ENCODE assay signal across 9 cellular contexts in the genomic region with DNA sequence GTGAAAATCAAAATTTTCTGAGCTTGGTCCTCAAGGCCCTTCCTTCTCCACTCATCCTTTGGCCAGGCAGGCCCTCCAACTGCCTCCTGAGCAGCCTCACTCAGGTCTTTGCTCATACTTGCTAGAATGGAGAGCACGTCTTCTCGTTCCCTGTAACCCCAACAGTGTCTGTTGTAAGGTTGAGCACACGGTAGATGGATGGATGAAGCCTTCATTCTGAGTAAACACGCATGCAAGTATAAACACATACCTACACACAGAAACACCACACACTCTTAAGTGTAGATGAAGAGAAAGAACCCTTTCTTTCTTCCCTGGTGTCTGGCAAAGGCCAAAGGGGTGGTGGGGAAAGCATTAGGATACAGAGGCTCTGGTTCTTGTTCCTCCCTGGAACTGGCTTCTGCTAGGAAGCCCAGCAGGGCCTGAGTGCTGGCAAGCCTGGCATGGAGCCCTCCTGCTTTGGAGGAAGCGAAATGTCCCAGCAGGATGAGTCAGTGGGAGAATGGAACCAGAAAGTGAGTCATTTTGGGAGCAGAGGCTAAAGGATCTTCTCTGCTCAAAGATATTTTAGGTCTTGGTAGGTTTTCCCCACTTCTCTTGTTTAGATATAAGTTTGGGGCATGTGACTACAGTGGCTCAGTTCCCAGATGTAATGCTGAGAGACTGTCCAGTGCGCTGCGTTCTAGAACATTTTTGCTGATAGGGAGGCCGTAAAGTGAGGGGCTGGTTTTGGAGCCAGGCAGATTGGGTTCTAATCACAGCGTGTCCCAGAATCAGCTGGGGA.
DNase-seq lines count a peak whose midpoint lies in the region; ATAC-seq and TF ChIP-seq lines count a peak whose summit lies in the region.
"Had no signal": no experiment of that assay in that cellular context is flagged by ENCODE, and none has a peak within 500 bp of the region (broad histone marks: within the 10 kb centered on the region; RNA-seq: fewer than 3 reads in every experiment).

No MANE protein-coding gene starts in this region.

- H3K4me3 ChIP-seq in aorta (ENCODE audit: low read length in 2 of 2): no peak overlapping the region

- DNase-seq in NCI-H446 (lab: John Stamatoyannopoulos, UW) (peak; percentile 78 to 90), epithelial cell of prostate (ENCODE audit: low read depth, low spot score) (peak; percentile 18), middle frontal gyrus (ENCODE audit: extremely low spot score, low spot score) (peak; percentile 59), aorta (peak; percentile 91 to 93), COLO668 (lab: John Stamatoyannopoulos, UW; ENCODE audit: unreplicated experiment) (no peak), GM20000 (ENCODE audit: low spot score) (no peak), ecto neural progenitor cell (ENCODE audit: low spot score) (no peak)
- DNase-seq: effector CD4-positive, alpha-beta T cell had no signal

- no peak for TF ChIP-seq CTCF in GM20000 (IDR thresholded peaks at IDR 0.05; ENCODE audit: extremely low read depth, missing control alignments)

- no peaks in the 10 kb centered on the region for H3K36me3 ChIP-seq in aorta (ENCODE audit: control insufficient read depth in 1 of 2, insufficient read depth in 2 of 2, low read length in 1 of 2)

- no peaks in the 10 kb centered on the region for H3K27me3 ChIP-seq in aorta (ENCODE audit: control insufficient read depth in 1 of 2, insufficient read depth in 2 of 2, low read length in 1 of 2)

- 34 to 38% methylated on average over 9 of the region's 9 CpGs for WGBS in aorta, 2 donors

- peak; percentile 79 for ATAC-seq in aorta (ENCODE audit: low FRiP score)

- H3K27ac ChIP-seq in epithelial cell of prostate (no peak overlapping the region), aorta (ENCODE audit: low read depth in 1 of 2, low read length in 2 of 2) (peak overlapping the region; percentile 14 to 97)
- H3K27ac ChIP-seq: KMS-11 had no signal

- peaks cover 2 to 11% of the 10 kb centered on the region in 2 donors for H3K4me1 ChIP-seq in aorta (ENCODE audit: control insufficient read depth in 1 of 2, insufficient read depth in 2 of 2, low read length in 2 of 2)

- no peaks in the 10 kb centered on the region for H3K9me3 ChIP-seq in aorta (ENCODE audit: control insufficient read depth, low read length)

- intact Hi-C loops in aorta (cut with DNase I): loop anchor here in 1 of 2 donors (5.0 kb wide), 1 partner anchor 87 kb away; no protein-coding TSS in a partner anchor

Comparison
In these comparisons a context has a peak if more than half of its experiments do, and no peak if none do; other contexts are left out.
1. DNase-seq: peak in NCI-H446 (2 of 2), epithelial cell of prostate (single experiment), middle frontal gyrus (single experiment) and aorta (2 of 2); none in COLO668 (single experiment), GM20000 (single experiment) and ecto neural progenitor cell (single experiment).